Comparison of ENCODE assay signal across 1 cellular context in genomic region chr3:11770477-11771381, GRCh38.
TF ChIP-seq lines count a peak whose summit lies in the region.

No MANE protein-coding gene starts in this region.

TF ChIP-seq in K562, 482 proteins besides CTCF, POLR2A, EP300 and RAD21 (continued from another document and continues in another):
- no peak for TF ChIP-seq ZBTB40 (IDR thresholded peaks at IDR 0.05)
- TF ChIP-seq ZBTB40 (CRISPR knock-in tag; IDR thresholded peaks at IDR 0.05), result no peak
- no peak for TF ChIP-seq MBD2 (IDR thresholded peaks at IDR 0.05; ENCODE audit: borderline replicate concordance, low read depth)
- TF ChIP-seq ZNF780A (CRISPR knock-in tag; IDR thresholded peaks at IDR 0.05), result no peak
- TF ChIP-seq RBM15 (IDR thresholded peaks at IDR 0.05; ENCODE audit: insufficient read depth, low read length), result no peak
- no peak for TF ChIP-seq CBX2 (IDR thresholded peaks at IDR 0.05; ENCODE audit: insufficient read depth, low read length, poor library complexity, severe bottlenecking)
- peak; percentile 36 for TF ChIP-seq MAFK (IDR thresholded peaks at IDR 0.05; ENCODE audit: low read length)
- TF ChIP-seq RAD51 (IDR thresholded peaks at IDR 0.05; ENCODE audit: borderline replicate concordance, low read depth), result no peak
- TF ChIP-seq ZNF79 (CRISPR knock-in tag; IDR thresholded peaks at IDR 0.05; ENCODE audit: low read depth), result no peak
- TF ChIP-seq TAF7 (tag; IDR thresholded peaks at IDR 0.05), result no peak
- TF ChIP-seq HCFC1 (IDR thresholded peaks at IDR 0.05; ENCODE audit: low read depth, low read length), result no peak
- TF ChIP-seq CUX1 (CRISPR knock-in tag; IDR thresholded peaks at IDR 0.05), result no peak
- peak; percentile 46 for TF ChIP-seq NFYB (IDR thresholded peaks at IDR 0.05; ENCODE audit: extremely low read depth, insufficient read length)
- TF ChIP-seq SIRT6 (IDR thresholded peaks at IDR 0.05; ENCODE audit: low read depth, low read length), result no peak
- peak; percentile 15 for TF ChIP-seq NEUROD1 (IDR thresholded peaks at IDR 0.05; ENCODE audit: borderline replicate concordance, low read depth, low read length, partially characterized antibody)
- TF ChIP-seq GATAD2B (IDR thresholded peaks at IDR 0.05; ENCODE audit: borderline replicate concordance), result no peak
- no peak for TF ChIP-seq ZNF197 (CRISPR knock-in tag; IDR thresholded peaks at IDR 0.05; ENCODE audit: low read depth)
- peak; percentile 57 to 67 for TF ChIP-seq NRF1 (conservative IDR thresholded peaks at IDR 0.05 in 1 of 2, IDR thresholded peaks at IDR 0.05 in 1 of 2)
- TF ChIP-seq ZFP36 (IDR thresholded peaks at IDR 0.05; ENCODE audit: low read depth, low read length, partially characterized antibody), result no peak
- no peak for TF ChIP-seq ZNF324 (CRISPR knock-in tag; IDR thresholded peaks at IDR 0.05)
- no peak for TF ChIP-seq BACH1 (tag; IDR thresholded peaks at IDR 0.05)
- TF ChIP-seq SMARCB1 (IDR thresholded peaks at IDR 0.05; ENCODE audit: insufficient read length, low read depth), result no peak
- TF ChIP-seq DEAF1 (CRISPR knock-in tag; IDR thresholded peaks at IDR 0.05), result no peak
- TF ChIP-seq MYNN (IDR thresholded peaks at IDR 0.05), result no peak
- no peak for TF ChIP-seq MYNN (CRISPR knock-in tag; IDR thresholded peaks at IDR 0.05)
- TF ChIP-seq ZNF77 (CRISPR knock-in tag; IDR thresholded peaks at IDR 0.05), result no peak
- no peak for TF ChIP-seq NFE2L1 (tag; IDR thresholded peaks at IDR 0.05; ENCODE audit: borderline replicate concordance, low read depth)
- TF ChIP-seq ELK3 (CRISPR knock-in tag; IDR thresholded peaks at IDR 0.05), result no peak
